1 cellular context compared by ENCODE assay signal in the genomic region with DNA sequence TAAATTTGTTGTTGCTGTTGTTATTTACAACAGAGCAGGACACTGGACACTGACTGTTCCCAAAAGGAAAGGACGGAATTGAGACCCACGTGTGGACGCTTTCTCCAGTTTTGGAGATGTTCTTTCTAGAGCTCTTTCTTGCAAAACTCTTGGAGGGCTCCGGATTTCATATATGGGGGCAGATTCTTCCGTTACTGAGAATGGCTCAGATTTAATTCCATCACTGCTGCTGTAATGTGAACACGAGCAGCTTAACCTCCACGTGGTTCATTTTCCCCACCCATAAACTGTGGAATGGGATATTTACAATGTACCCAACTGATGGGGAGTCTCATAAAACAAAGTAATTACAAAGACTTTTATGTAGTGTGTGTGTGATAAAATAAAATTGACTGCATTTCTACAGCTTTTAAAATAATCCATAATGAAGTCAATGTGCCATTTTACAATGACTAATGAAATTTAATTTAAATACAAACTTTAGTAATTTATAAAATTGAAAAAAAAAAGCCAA.
TF ChIP-seq lines count a peak whose summit lies in the region.

No MANE protein-coding gene starts in this region.

TF ChIP-seq in HEK293, 187 proteins besides CTCF, POLR2A, EP300 and RAD21 (continued from another document):
- TF ChIP-seq ZBTB49 (tag by site-specific recombination; IDR thresholded peaks at IDR 0.05; ENCODE audit: low read depth) = no peak
- peak; percentile 89 for TF ChIP-seq ZNF843 (tag by site-specific recombination; IDR thresholded peaks at IDR 0.05)
- no peak for TF ChIP-seq SP7 (tag by site-specific recombination; IDR thresholded peaks at IDR 0.05)
- TF ChIP-seq, protein P1, sequence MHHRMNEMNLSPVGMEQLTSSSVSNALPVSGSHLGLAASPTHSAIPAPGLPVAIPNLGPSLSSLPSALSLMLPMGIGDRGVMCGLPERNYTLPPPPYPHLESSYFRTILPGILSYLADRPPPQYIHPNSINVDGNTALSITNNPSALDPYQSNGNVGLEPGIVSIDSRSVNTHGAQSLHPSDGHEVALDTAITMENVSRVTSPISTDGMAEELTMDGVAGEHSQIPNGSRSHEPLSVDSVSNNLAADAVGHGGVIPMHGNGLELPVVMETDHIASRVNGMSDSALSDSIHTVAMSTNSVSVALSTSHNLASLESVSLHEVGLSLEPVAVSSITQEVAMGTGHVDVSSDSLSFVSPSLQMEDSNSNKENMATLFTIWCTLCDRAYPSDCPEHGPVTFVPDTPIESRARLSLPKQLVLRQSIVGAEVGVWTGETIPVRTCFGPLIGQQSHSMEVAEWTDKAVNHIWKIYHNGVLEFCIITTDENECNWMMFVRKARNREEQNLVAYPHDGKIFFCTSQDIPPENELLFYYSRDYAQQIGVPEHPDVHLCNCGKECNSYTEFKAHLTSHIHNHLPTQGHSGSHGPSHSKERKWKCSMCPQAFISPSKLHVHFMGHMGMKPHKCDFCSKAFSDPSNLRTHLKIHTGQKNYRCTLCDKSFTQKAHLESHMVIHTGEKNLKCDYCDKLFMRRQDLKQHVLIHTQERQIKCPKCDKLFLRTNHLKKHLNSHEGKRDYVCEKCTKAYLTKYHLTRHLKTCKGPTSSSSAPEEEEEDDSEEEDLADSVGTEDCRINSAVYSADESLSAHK (tag by site-specific recombination; IDR thresholded peaks at IDR 0.05) = peak; percentile 63
- peak; percentile 68; the same call in 1 of the 2 replicates for TF ChIP-seq ZBTB44 (tag by site-specific recombination; IDR thresholded peaks at IDR 0.05)
- TF ChIP-seq WT1 (tag by site-specific recombination; IDR thresholded peaks at IDR 0.05) = peak; percentile 63
- TF ChIP-seq, protein P2, sequence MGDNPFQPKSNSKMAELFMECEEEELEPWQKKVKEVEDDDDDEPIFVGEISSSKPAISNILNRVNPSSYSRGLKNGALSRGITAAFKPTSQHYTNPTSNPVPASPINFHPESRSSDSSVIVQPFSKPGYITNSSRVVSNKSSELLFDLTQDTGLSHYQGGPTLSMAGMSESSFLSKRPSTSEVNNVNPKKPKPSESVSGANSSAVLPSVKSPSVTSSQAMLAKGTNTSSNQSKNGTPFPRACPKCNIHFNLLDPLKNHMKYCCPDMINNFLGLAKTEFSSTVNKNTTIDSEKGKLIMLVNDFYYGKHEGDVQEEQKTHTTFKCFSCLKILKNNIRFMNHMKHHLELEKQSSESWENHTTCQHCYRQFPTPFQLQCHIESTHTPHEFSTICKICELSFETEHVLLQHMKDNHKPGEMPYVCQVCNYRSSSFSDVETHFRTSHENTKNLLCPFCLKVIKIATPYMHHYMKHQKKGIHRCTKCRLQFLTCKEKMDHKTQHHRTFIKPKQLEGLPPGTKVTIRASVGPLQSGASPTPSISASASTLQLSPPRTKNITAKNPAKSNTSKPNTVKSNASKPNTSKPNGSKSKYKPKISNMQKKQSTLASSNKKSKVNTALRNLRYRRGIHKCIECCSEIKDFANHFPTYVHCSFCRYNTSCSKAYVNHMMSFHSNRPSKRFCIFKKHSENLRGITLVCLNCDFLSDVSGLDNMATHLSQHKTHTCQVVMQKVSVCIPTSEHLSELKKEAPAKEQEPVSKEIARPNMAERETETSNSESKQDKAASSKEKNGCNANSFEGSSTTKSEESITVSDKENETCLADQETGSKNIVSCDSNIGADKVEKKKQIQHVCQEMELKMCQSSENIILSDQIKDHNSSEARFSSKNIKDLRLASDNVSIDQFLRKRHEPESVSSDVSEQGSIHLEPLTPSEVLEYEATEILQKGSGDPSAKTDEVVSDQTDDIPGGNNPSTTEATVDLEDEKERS (tag by site-specific recombination; IDR thresholded peaks at IDR 0.05) = no peak
- 0 out of 2 replicates have a peak, but pooled peaks have one; percentile 9 for TF ChIP-seq ZNF660 (tag by site-specific recombination; IDR thresholded peaks at IDR 0.05)
- TF ChIP-seq ZSCAN30 (tag by site-specific recombination; IDR thresholded peaks at IDR 0.05) = 0 out of 2 replicates have a peak, but pooled peaks have one; percentile 54
- TF ChIP-seq, protein P3, sequence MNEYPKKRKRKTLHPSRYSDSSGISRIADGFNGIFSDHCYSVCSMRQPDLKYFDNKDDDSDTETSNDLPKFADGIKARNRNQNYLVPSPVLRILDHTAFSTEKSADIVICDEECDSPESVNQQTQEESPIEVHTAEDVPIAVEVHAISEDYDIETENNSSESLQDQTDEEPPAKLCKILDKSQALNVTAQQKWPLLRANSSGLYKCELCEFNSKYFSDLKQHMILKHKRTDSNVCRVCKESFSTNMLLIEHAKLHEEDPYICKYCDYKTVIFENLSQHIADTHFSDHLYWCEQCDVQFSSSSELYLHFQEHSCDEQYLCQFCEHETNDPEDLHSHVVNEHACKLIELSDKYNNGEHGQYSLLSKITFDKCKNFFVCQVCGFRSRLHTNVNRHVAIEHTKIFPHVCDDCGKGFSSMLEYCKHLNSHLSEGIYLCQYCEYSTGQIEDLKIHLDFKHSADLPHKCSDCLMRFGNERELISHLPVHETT (tag by site-specific recombination; IDR thresholded peaks at IDR 0.05) = no peak
- no peak for TF ChIP-seq ZNF184 (tag by site-specific recombination; IDR thresholded peaks at IDR 0.05)
- TF ChIP-seq OSR2 (tag by site-specific recombination; IDR thresholded peaks at IDR 0.05) = peak; percentile 48; the same call in 1 of the 2 replicates
- no peak for TF ChIP-seq SP3 (tag by site-specific recombination; IDR thresholded peaks at IDR 0.05)
- peak; percentile 24; the same call in 1 of the 2 replicates for TF ChIP-seq GLIS1 (tag by site-specific recombination; IDR thresholded peaks at IDR 0.05)
- TF ChIP-seq SETDB1 (IDR thresholded peaks at IDR 0.05; ENCODE audit: insufficient read length, low read length) = no peak
- peak; percentile 42; the same call in 1 of the 2 replicates for TF ChIP-seq MYNN (tag by site-specific recombination; IDR thresholded peaks at IDR 0.05; ENCODE audit: borderline replicate concordance)
- peak; percentile 91 for TF ChIP-seq PRDM6 (tag by site-specific recombination; IDR thresholded peaks at IDR 0.05)
